In genomic region chr7:150410680-150411346, GRCh38 we compare ENCODE assay signal across 15 cellular contexts. TPM values are rescaled to one million over a fixed set of nuclear protein-coding genes. Genes with fewer than 3 reads are reported as not detected.
DNase-seq lines count a peak whose midpoint lies in the region; ATAC-seq lines count a peak whose summit lies in the region.
"Had no signal": no experiment of that assay in that cellular context is flagged by ENCODE, and none has a peak within 500 bp of the region (broad histone marks: within the 10 kb centered on the region; RNA-seq: fewer than 3 reads in every experiment).

No MANE protein-coding gene starts in this region.

- no peak overlapping the region for H3K4me2 ChIP-seq in mesenchymal stem cell (ENCODE audit: low read length, poor library complexity, severe bottlenecking)

- no peak overlapping the region for H3K9ac ChIP-seq in mesenchymal stem cell (ENCODE audit: low read length)

- peak overlapping the region; percentile 1 for H3K27ac ChIP-seq in angular gyrus (ENCODE audit: low read depth, low read length)
- H3K27ac ChIP-seq in mesenchymal stem cell (ENCODE audit: low read length, poor library complexity, severe bottlenecking): peak overlapping the region; percentile 22
- H3K27ac ChIP-seq: left ventricle myocardium inferior had no signal

- H3K27ac Mint-ChIP-seq in activated naive CD4-positive, alpha-beta T cell treated with anti-CD3 and anti-CD28 coated beads, Interleukin-2, amount 50 U/mL, for 24 hours: peak overlapping the region; percentile 38
- H3K27ac Mint-ChIP-seq in activated naive CD4-positive, alpha-beta T cell treated with anti-CD3 and anti-CD28 coated beads for 36 hours: no peak overlapping the region
- peak overlapping the region; percentile 88 for H3K27ac Mint-ChIP-seq in stimulated activated effector memory CD8-positive, alpha-beta T cell treated with anti-CD3 and anti-CD28 coated beads, Interleukin-12 subunit alpha, Interleukin-12 subunit beta, amount 100 ng/mL, for 72 hours

- H3K36me3 ChIP-seq in mesenchymal stem cell (ENCODE audit: control insufficient read depth in 1 of 2, insufficient read depth in 2 of 2, low read depth in 1 of 2, low read length in 2 of 2): peaks cover 0 to 13% of the 10 kb centered on the region in 2 experiments
- H3K36me3 ChIP-seq: ovary had no signal

- H2BK5ac ChIP-seq in mesenchymal stem cell (ENCODE audit: low read depth, low read length, poor library complexity, severe bottlenecking): no peak overlapping the region

- H3K27me3 ChIP-seq in mesenchymal stem cell (ENCODE audit: control insufficient read depth in 1 of 2, insufficient read depth in 1 of 2, low read length in 2 of 2): peaks cover 0 to 5% of the 10 kb centered on the region in 2 experiments
- H3K27me3 ChIP-seq: ovary had no signal

- H3K4me1 Mint-ChIP-seq in activated naive CD4-positive, alpha-beta T cell treated with anti-CD3 and anti-CD28 coated beads, Interleukin-2, amount 50 U/mL, for 24 hours: peaks cover 29% of the 10 kb centered on the region
- H3K4me1 Mint-ChIP-seq in activated naive CD4-positive, alpha-beta T cell treated with anti-CD3 and anti-CD28 coated beads for 36 hours (ENCODE audit: low read depth): peaks cover 19% of the 10 kb centered on the region
- H3K4me1 Mint-ChIP-seq in stimulated activated effector memory CD8-positive, alpha-beta T cell treated with anti-CD3 and anti-CD28 coated beads, Interleukin-12 subunit alpha, Interleukin-12 subunit beta, amount 100 ng/mL, for 72 hours: peaks cover 33% of the 10 kb centered on the region

- H3K9me3 ChIP-seq in mesenchymal stem cell (ENCODE audit: control insufficient read depth, low read length): no peaks in the 10 kb centered on the region
- H3K9me3 ChIP-seq: left ventricle myocardium inferior, ovary had no signal

- H2BK120ac ChIP-seq in mesenchymal stem cell (ENCODE audit: low read depth, low read length): no peak overlapping the region

- intact Hi-C loops in activated naive CD4-positive, alpha-beta T cell treated with anti-CD3 and anti-CD28 coated beads for 36 hours (cut with micrococcal nuclease): no loop called here

- H4K91ac ChIP-seq in mesenchymal stem cell (ENCODE audit: low read length): no peak overlapping the region

- no peak overlapping the region for H2AFZ ChIP-seq in mesenchymal stem cell (ENCODE audit: low read depth, low read length)

- H2BK12ac ChIP-seq in mesenchymal stem cell (ENCODE audit: low read length in 2 of 2): no peak overlapping the region

- H3K18ac ChIP-seq in mesenchymal stem cell (ENCODE audit: low read depth in 1 of 2, low read length in 2 of 2): no peak overlapping the region

- H3K4ac ChIP-seq in mesenchymal stem cell (ENCODE audit: low read depth in 1 of 2, low read length in 2 of 2): no peak overlapping the region

- CTCF ChIA-PET in activated naive CD4-positive, alpha-beta T cell treated with anti-CD3 and anti-CD28 coated beads for 36 hours (lab: Charles Lee): interaction anchor here (2.1 kb wide), 1 partner anchor 11 kb away, joined by 7 read pairs; no protein-coding TSS in a partner anchor

- H3K9me3 Mint-ChIP-seq in activated naive CD4-positive, alpha-beta T cell treated with anti-CD3 and anti-CD28 coated beads, Interleukin-2, amount 50 U/mL, for 24 hours: no peaks in the 10 kb centered on the region
- H3K9me3 Mint-ChIP-seq in activated naive CD4-positive, alpha-beta T cell treated with anti-CD3 and anti-CD28 coated beads for 36 hours: no peaks in the 10 kb centered on the region
- H3K9me3 Mint-ChIP-seq in stimulated activated effector memory CD8-positive, alpha-beta T cell treated with anti-CD3 and anti-CD28 coated beads, Interleukin-12 subunit alpha, Interleukin-12 subunit beta, amount 100 ng/mL, for 72 hours: no peaks in the 10 kb centered on the region

- H3K4me3 ChIP-seq in mesenchymal stem cell (ENCODE audit: insufficient read depth in 1 of 2, low read depth in 1 of 2, low read length in 2 of 2): no peak overlapping the region
- H3K4me3 ChIP-seq: left ventricle myocardium inferior, ovary had no signal

- peaks cover 45% of the 10 kb centered on the region for H3K4me1 ChIP-seq in mesenchymal stem cell (ENCODE audit: control insufficient read depth, insufficient read depth, low read depth, low read length)

- no peak overlapping the region for H3K4me3 Mint-ChIP-seq in activated naive CD4-positive, alpha-beta T cell treated with anti-CD3 and anti-CD28 coated beads, Interleukin-2, amount 50 U/mL, for 24 hours
- H3K4me3 Mint-ChIP-seq in activated naive CD4-positive, alpha-beta T cell treated with anti-CD3 and anti-CD28 coated beads for 36 hours: no peak overlapping the region
- H3K4me3 Mint-ChIP-seq in stimulated activated effector memory CD8-positive, alpha-beta T cell treated with anti-CD3 and anti-CD28 coated beads, Interleukin-12 subunit alpha, Interleukin-12 subunit beta, amount 100 ng/mL, for 72 hours: no peak overlapping the region

- no peak overlapping the region for H2BK15ac ChIP-seq in mesenchymal stem cell (ENCODE audit: low read depth, poor library complexity, severe bottlenecking)

- no peak for ATAC-seq in stimulated activated effector memory CD8-positive, alpha-beta T cell treated with anti-CD3 and anti-CD28 coated beads, Interleukin-12 subunit alpha, Interleukin-12 subunit beta, amount 100 ng/mL, for 72 hours
- no peak for ATAC-seq in HG02981 (IDR thresholded peaks at IDR 0.05; ENCODE audit: unreplicated experiment)

- H3K23ac ChIP-seq in mesenchymal stem cell (ENCODE audit: low read length in 2 of 2): no peak overlapping the region

- H4K8ac ChIP-seq in mesenchymal stem cell (ENCODE audit: low read length): no peak overlapping the region

- DNase-seq in activated naive CD4-positive, alpha-beta T cell treated with anti-CD3 and anti-CD28 coated beads for 36 hours: no peak
- DNase-seq in mesenchymal stem cell (no peak), NCI-H187 (lab: John Stamatoyannopoulos, UW) (no peak)
- no peak for DNase-seq in stimulated activated effector memory CD8-positive, alpha-beta T cell treated with anti-CD3 and anti-CD28 coated beads, Interleukin-12 subunit alpha, Interleukin-12 subunit beta, amount 100 ng/mL, for 72 hours (ENCODE audit: low spot score in 2 of 2)
- no peak for DNase-seq in stimulated activated CD4-positive, alpha-beta T cell treated with anti-CD3 and anti-CD28 coated beads, Interleukin-4, amount 100 ng/mL, for 4 hours
- DNase-seq: activated CD4-positive, CD25-positive, alpha-beta regulatory T cell; DMS 273 treated with DMSO at 0.1 percent for 48 hours; HCEC 1CT; left ventricle myocardium inferior had no signal

- no peak overlapping the region for H3K14ac ChIP-seq in mesenchymal stem cell (ENCODE audit: low read length in 2 of 2)

- no peak overlapping the region for H2AK5ac ChIP-seq in mesenchymal stem cell (ENCODE audit: low read length, severe bottlenecking)

- H3K79me1 ChIP-seq in mesenchymal stem cell (replicated peaks; ENCODE audit: low read length, poor library complexity, severe bottlenecking): no peaks in the 10 kb centered on the region

- peaks cover 7% of the 10 kb centered on the region for H3K36me3 Mint-ChIP-seq in activated naive CD4-positive, alpha-beta T cell treated with anti-CD3 and anti-CD28 coated beads, Interleukin-2, amount 50 U/mL, for 24 hours
- H3K36me3 Mint-ChIP-seq in activated naive CD4-positive, alpha-beta T cell treated with anti-CD3 and anti-CD28 coated beads for 36 hours (ENCODE audit: low read depth): peaks cover 6% of the 10 kb centered on the region
- peaks cover 13% of the 10 kb centered on the region for H3K36me3 Mint-ChIP-seq in stimulated activated effector memory CD8-positive, alpha-beta T cell treated with anti-CD3 and anti-CD28 coated beads, Interleukin-12 subunit alpha, Interleukin-12 subunit beta, amount 100 ng/mL, for 72 hours

- WGBS in mesenchymal stem cell: 78% methylated on average over 8 of the region's 10 CpGs

- H3K27me3 Mint-ChIP-seq in activated naive CD4-positive, alpha-beta T cell treated with anti-CD3 and anti-CD28 coated beads, Interleukin-2, amount 50 U/mL, for 24 hours: no peaks in the 10 kb centered on the region
- no peaks in the 10 kb centered on the region for H3K27me3 Mint-ChIP-seq in activated naive CD4-positive, alpha-beta T cell treated with anti-CD3 and anti-CD28 coated beads for 36 hours (ENCODE audit: low read depth)

RNA-seq across cellular contexts. Expression of gene ZNF775, which starts 31.7 kb away (rescaled TPM):
- 1 to 10 TPM; 4.5 to 5.2 TPM for total RNA-seq in activated naive CD4-positive, alpha-beta T cell treated with anti-CD3 and anti-CD28 coated beads for 36 hours
- polyA plus RNA-seq in mesenchymal stem cell (2013, experiment 1 of 2): 5.1 TPM
- polyA plus RNA-seq in mesenchymal stem cell (2013, experiment 2 of 2): 4.8 TPM

RNA-seq across cellular contexts. Expression of gene GIMAP8, which starts 39.6 kb away (rescaled TPM):
- total RNA-seq in activated naive CD4-positive, alpha-beta T cell treated with anti-CD3 and anti-CD28 coated beads for 36 hours: 1 to 10 TPM; 9.1 to 9.7 TPM
- not detected for polyA plus RNA-seq in mesenchymal stem cell (2013, experiment 1 of 2)
- not detected for polyA plus RNA-seq in mesenchymal stem cell (2013, experiment 2 of 2)
- total RNA-seq: HT1080 had no signal
- polyA plus RNA-seq: AG04450 had no signal

RNA-seq across cellular contexts. Expression of gene REPIN1, which starts 42.2 kb away (rescaled TPM):
- 10 to 100 TPM; 45.7 to 49.3 TPM for total RNA-seq in activated naive CD4-positive, alpha-beta T cell treated with anti-CD3 and anti-CD28 coated beads for 36 hours
- polyA plus RNA-seq in mesenchymal stem cell (2013, experiment 1 of 2): 68.4 TPM
- polyA plus RNA-seq in mesenchymal stem cell (2013, experiment 2 of 2): 69.3 TPM
